In genomic region chr13:48975926-48976676, GRCh38 we compare ENCODE assay signal across 8 cellular contexts. TPM values are rescaled to one million over a fixed set of nuclear protein-coding genes. Genes with fewer than 3 reads are reported as not detected.
A peak's percentile ranks its signal among the peaks of the same experiment; 100 is the strongest.
DNase-seq lines count a peak whose midpoint lies in the region; ATAC-seq and TF ChIP-seq lines count a peak whose summit lies in the region.

No MANE protein-coding gene starts in this region.

- ATAC-seq in GM18909 (IDR thresholded peaks at IDR 0.05; ENCODE audit: poor library complexity, unreplicated experiment), result peak; percentile 67
- ATAC-seq in HG03139 (IDR thresholded peaks at IDR 0.05; ENCODE audit: unreplicated experiment), result peak; percentile 42
- peak; percentile 77 to 79 for ATAC-seq in activated CD4-positive, CD25-positive, alpha-beta regulatory T cell treated with anti-CD3 and anti-CD28 coated beads, Interleukin-2, amount 50 U/mL, for 24 hours
- ATAC-seq in central memory CD8-positive, alpha-beta T cell (replicated peaks; ENCODE audit: extremely low read depth, poor library complexity, severe bottlenecking), result peak; percentile 69

- no peaks in the 10 kb centered on the region for H3K36me3 ChIP-seq in kidney epithelial cell (ENCODE audit: control insufficient read depth, insufficient read depth, low read length)

- H3K36me3 Mint-ChIP-seq in central memory CD8-positive, alpha-beta T cell (ENCODE audit: insufficient read depth), result peaks cover 21% of the 10 kb centered on the region

- peak overlapping the region; percentile 96 for H3K27ac Mint-ChIP-seq in central memory CD8-positive, alpha-beta T cell (ENCODE audit: low read depth)

- peak; percentile 44 for DNase-seq in AG09319 (ENCODE audit: extremely low read depth, low read depth)
- peak; percentile 87 for DNase-seq in NCI-H226
- DNase-seq in central memory CD8-positive, alpha-beta T cell (ENCODE audit: low spot score in 2 of 2), result peak; percentile 73 to 80
- DNase-seq in kidney epithelial cell (ENCODE audit: low read depth), result no peak
- peak; percentile 89 for DNase-seq in stimulated activated CD4-positive, alpha-beta T cell treated with anti-CD3 and anti-CD28 coated beads, Interleukin-15, amount 100 ng/mL, for 24 hours

- peaks cover 9% of the 10 kb centered on the region for H3K27me3 Mint-ChIP-seq in central memory CD8-positive, alpha-beta T cell

- no peaks in the 10 kb centered on the region for H3K27me3 ChIP-seq in kidney epithelial cell (ENCODE audit: control insufficient read depth, insufficient read depth, low read length)

- peaks cover 39% of the 10 kb centered on the region for H3K4me1 Mint-ChIP-seq in central memory CD8-positive, alpha-beta T cell

- H3K4me3 Mint-ChIP-seq in central memory CD8-positive, alpha-beta T cell, result peak overlapping the region; percentile 96

- no peak for TF ChIP-seq CTCF in AG09319 (IDR thresholded peaks at IDR 0.05; ENCODE audit: low read depth, low read length)
- no peak for TF ChIP-seq CTCF in kidney epithelial cell (IDR thresholded peaks at IDR 0.05; ENCODE audit: insufficient read depth, low read length, poor library complexity, severe bottlenecking)

- peaks cover 25% of the 10 kb centered on the region for H3K9me3 Mint-ChIP-seq in central memory CD8-positive, alpha-beta T cell

- H3K4me3 ChIP-seq in kidney epithelial cell (ENCODE audit: low read depth, low read length), result peak overlapping the region; percentile 72

RNA-seq across cellular contexts. Expression of gene FNDC3A, which starts 0.4 kb away (rescaled TPM):
- 63.6 and 68.7 TPM in 2 replicates for total RNA-seq in kidney epithelial cell
